Comparison of ENCODE assay signal across 1 cellular context in the genomic region with DNA sequence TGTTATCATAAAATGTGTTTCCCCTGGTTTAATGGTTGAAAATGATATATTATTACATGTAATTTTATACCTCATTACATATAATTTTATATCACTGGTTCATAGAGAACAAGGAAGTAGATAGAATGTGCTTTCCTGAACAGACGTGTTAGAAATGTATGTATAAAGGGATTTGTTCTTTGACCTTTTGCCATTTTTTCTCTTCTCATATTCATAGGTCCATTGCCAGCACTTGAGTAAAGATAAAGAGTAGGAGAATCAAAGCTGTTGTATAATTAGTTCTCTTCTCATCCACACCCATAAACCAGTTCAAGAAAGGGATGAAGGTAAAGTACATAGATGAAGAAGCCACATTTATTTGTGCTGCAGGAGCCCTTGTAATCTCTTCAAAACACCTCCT.
TF ChIP-seq lines count a peak whose summit lies in the region.

No MANE protein-coding gene starts in this region.

TF ChIP-seq in HepG2, 621 proteins besides CTCF, POLR2A, EP300 and RAD21:
- no peak for TF ChIP-seq ZSCAN29 (CRISPR knock-in tag; conservative IDR thresholded peaks at IDR 0.05)
- TF ChIP-seq STAT5B (CRISPR knock-in tag; IDR thresholded peaks at IDR 0.05), result no peak
- no peak for TF ChIP-seq ZNF296 (CRISPR knock-in tag; conservative IDR thresholded peaks at IDR 0.05)
- no peak for TF ChIP-seq PLRG1 (conservative IDR thresholded peaks at IDR 0.05)
- no peak for TF ChIP-seq HMG20B (CRISPR knock-in tag; conservative IDR thresholded peaks at IDR 0.05)
